22 cellular contexts compared by ENCODE assay signal in genomic region chr5:36908544-36909260, GRCh38. TPM values are rescaled to one million over a fixed set of nuclear protein-coding genes. Genes with fewer than 3 reads are reported as not detected.
A peak's percentile ranks its signal among the peaks of the same experiment; 100 is the strongest.
DNase-seq lines count a peak whose midpoint lies in the region; ATAC-seq and TF ChIP-seq lines count a peak whose summit lies in the region.
"Had no signal": no experiment of that assay in that cellular context is flagged by ENCODE, and none has a peak within 500 bp of the region (broad histone marks: within the 10 kb centered on the region; RNA-seq: fewer than 3 reads in every experiment).

No MANE protein-coding gene starts in this region.

- BruUV-seq in A673 (replicated peaks; lab: Mats Ljungman, UMichigan) = no TSS peak

- CTCF ChIA-PET in HEK293 (lab: Yijun Ruan, JAX) = interaction anchor here (0.5 to 1.3 kb wide), 2 partner anchors 97 to 440 kb away, joined by 3 read pairs; no protein-coding TSS in a partner anchor
- CTCF ChIA-PET in A673 (lab: Charles Lee) = no interaction called here

- H3K36me3 Mint-ChIP-seq in activated naive CD8-positive, alpha-beta T cell = peaks cover 5% of the 10 kb centered on the region
- peaks cover 8% of the 10 kb centered on the region for H3K36me3 Mint-ChIP-seq in activated naive CD8-positive, alpha-beta T cell treated with anti-CD3 and anti-CD28 coated beads for 36 hours
- H3K36me3 Mint-ChIP-seq in natural killer cell treated with Interleukin-12 subunit alpha and Interleukin-12 subunit beta and Interleukin-15 and Interleukin-18, amount 100 ng/mL, for 72 hours = no peaks in the 10 kb centered on the region

- DNase-seq in activated naive CD8-positive, alpha-beta T cell treated with anti-CD3 and anti-CD28 coated beads for 36 hours = no peak
- DNase-seq in NCI-H524 treated with DMSO at 0.1 percent for 48 hours (lab: John Stamatoyannopoulos, UW) = peak; percentile 62
- no peak for DNase-seq in natural killer cell treated with Interleukin-12 subunit alpha and Interleukin-12 subunit beta and Interleukin-15 and Interleukin-18, amount 100 ng/mL, for 72 hours (ENCODE audit: low spot score)
- no peak for DNase-seq in NCI-H1105 (lab: John Stamatoyannopoulos, UW)
- no peak for DNase-seq in A673 (ENCODE audit: low spot score)
- no peak for DNase-seq in NCI-H226
- DNase-seq: ACHN; activated CD8-positive, alpha-beta T cell treated with anti-CD3 and anti-CD28 coated beads, Interleukin-2, amount 10 ng/mL, durations not matched to agents 7 days and 5 days; activated T-cell treated with anti-CD3 and anti-CD28 coated beads, Interleukin-2, amount 50 U/mL, for 72 hours; caudate nucleus; CD8-positive, alpha-beta memory T cell; left colon; mucosa of descending colon; NCI-H1436; NCI-H748 treated with DMSO at 0.1 percent for 48 hours; nucleus accumbens; stomach had no signal

- no peaks in the 10 kb centered on the region for H3K27me3 Mint-ChIP-seq in activated naive CD8-positive, alpha-beta T cell
- H3K27me3 Mint-ChIP-seq in activated naive CD8-positive, alpha-beta T cell treated with anti-CD3 and anti-CD28 coated beads for 36 hours = no peaks in the 10 kb centered on the region
- no peaks in the 10 kb centered on the region for H3K27me3 Mint-ChIP-seq in natural killer cell treated with Interleukin-12 subunit alpha and Interleukin-12 subunit beta and Interleukin-15 and Interleukin-18, amount 100 ng/mL, for 72 hours
- H3K27me3 Mint-ChIP-seq: CD8-positive, alpha-beta memory T cell had no signal

- POLR2A ChIA-PET in HEK293 (lab: Yijun Ruan, JAX) = no interaction called here
- POLR2A ChIA-PET in A673 (lab: Charles Lee; ENCODE audit: low non-redundant PET) = no interaction called here

- no peaks in the 10 kb centered on the region for H3K9me3 ChIP-seq in HEK293 (ENCODE audit: control insufficient read depth, insufficient read depth, low read depth, low read length)
- H3K9me3 ChIP-seq in A673 (ENCODE audit: low read depth, low read length, poor library complexity, severe bottlenecking) = no peaks in the 10 kb centered on the region
- H3K9me3 ChIP-seq: mucosa of descending colon, right atrium auricular region, stomach had no signal

- H3K4me3 Mint-ChIP-seq in activated naive CD8-positive, alpha-beta T cell = no peak overlapping the region
- no peak overlapping the region for H3K4me3 Mint-ChIP-seq in activated naive CD8-positive, alpha-beta T cell treated with anti-CD3 and anti-CD28 coated beads for 36 hours
- H3K4me3 Mint-ChIP-seq in natural killer cell treated with Interleukin-12 subunit alpha and Interleukin-12 subunit beta and Interleukin-15 and Interleukin-18, amount 100 ng/mL, for 72 hours = peak overlapping the region; percentile 2
- H3K4me3 Mint-ChIP-seq: activated CD8-positive, alpha-beta T cell treated with anti-CD3 and anti-CD28 coated beads, Interleukin-2, amount 10 ng/mL, durations not matched to agents 7 days and 5 days; activated T-cell treated with anti-CD3 and anti-CD28 coated beads, Interleukin-2, amount 50 U/mL, for 72 hours had no signal

- intact Hi-C loops in A673 (cut with micrococcal nuclease; ENCODE audit: unreplicated experiment) = loop anchor here (5.0 kb wide), 1 partner anchor 914 kb away; no protein-coding TSS in a partner anchor

- H3K27me3 ChIP-seq in A673 (replicated peaks; ENCODE audit: insufficient read depth, low read depth, low read length, poor library complexity) = no peaks in the 10 kb centered on the region
- H3K27me3 ChIP-seq: right atrium auricular region, stomach had no signal

- H3K9me3 Mint-ChIP-seq in activated naive CD8-positive, alpha-beta T cell (ENCODE audit: low read depth) = peaks cover 3% of the 10 kb centered on the region
- peaks cover 2% of the 10 kb centered on the region for H3K9me3 Mint-ChIP-seq in activated naive CD8-positive, alpha-beta T cell treated with anti-CD3 and anti-CD28 coated beads for 36 hours
- no peaks in the 10 kb centered on the region for H3K9me3 Mint-ChIP-seq in natural killer cell treated with Interleukin-12 subunit alpha and Interleukin-12 subunit beta and Interleukin-15 and Interleukin-18, amount 100 ng/mL, for 72 hours
- H3K9me3 Mint-ChIP-seq: CD8-positive, alpha-beta memory T cell had no signal

- peaks cover 59% of the 10 kb centered on the region for H3K4me1 Mint-ChIP-seq in activated naive CD8-positive, alpha-beta T cell (ENCODE audit: low read depth)
- peaks cover 33% of the 10 kb centered on the region for H3K4me1 Mint-ChIP-seq in activated naive CD8-positive, alpha-beta T cell treated with anti-CD3 and anti-CD28 coated beads for 36 hours
- H3K4me1 Mint-ChIP-seq in natural killer cell treated with Interleukin-12 subunit alpha and Interleukin-12 subunit beta and Interleukin-15 and Interleukin-18, amount 100 ng/mL, for 72 hours (ENCODE audit: low read depth in 2 of 2) = peaks cover 19 to 22% of the 10 kb centered on the region in 2 donors

- H3K27ac ChIP-seq in HEK293 (ENCODE audit: extremely low read depth, low read depth, low read length) = no peak overlapping the region
- H3K27ac ChIP-seq in A673 (ENCODE audit: low read depth, low read length, poor library complexity, severe bottlenecking) = no peak overlapping the region
- H3K27ac ChIP-seq: right atrium auricular region, RWPE1, stomach, VCaP had no signal

- ATAC-seq in natural killer cell treated with Interleukin-12 subunit alpha and Interleukin-12 subunit beta and Interleukin-15 and Interleukin-18, amount 100 ng/mL, for 72 hours = no peak
- ATAC-seq: activated CD8-positive, alpha-beta T cell treated with anti-CD3 and anti-CD28 coated beads, Interleukin-2, amount 10 ng/mL, durations not matched to agents 7 days and 5 days; activated T-cell treated with anti-CD3 and anti-CD28 coated beads, Interleukin-2, amount 50 U/mL, for 72 hours; left colon; mucosa of descending colon had no signal

- TF ChIP-seq CTCF in HEK293 (tag by site-specific recombination; IDR thresholded peaks at IDR 0.05) = no peak
- TF ChIP-seq CTCF in A673 (conservative IDR thresholded peaks at IDR 0.05; ENCODE audit: low read depth, low read length) = no peak

- H3K36me3 ChIP-seq in HEK293 (ENCODE audit: control insufficient read depth in 2 of 2, insufficient read depth in 1 of 2, low read length in 2 of 2) (no peaks in the 10 kb centered on the region; a peak in 1 of 3 replicates), A673 (ENCODE audit: insufficient read depth, low read length, poor library complexity, severe bottlenecking) (no peaks in the 10 kb centered on the region)
- H3K36me3 ChIP-seq: right atrium auricular region, stomach had no signal

- H3K4me3 ChIP-seq in HEK293 (ENCODE audit: low read depth, low read length) (no peak overlapping the region), A673 (ENCODE audit: low read depth, low read length, poor library complexity, severe bottlenecking) (no peak overlapping the region)
- H3K4me3 ChIP-seq: mucosa of descending colon, right atrium auricular region, stomach had no signal

- H3K27ac Mint-ChIP-seq in activated naive CD8-positive, alpha-beta T cell = peak overlapping the region; percentile 16
- H3K27ac Mint-ChIP-seq in activated naive CD8-positive, alpha-beta T cell treated with anti-CD3 and anti-CD28 coated beads for 36 hours = no peak overlapping the region
- peak overlapping the region in 1 of 2 donors; percentile 23 for H3K27ac Mint-ChIP-seq in natural killer cell treated with Interleukin-12 subunit alpha and Interleukin-12 subunit beta and Interleukin-15 and Interleukin-18, amount 100 ng/mL, for 72 hours
- H3K27ac Mint-ChIP-seq: activated CD8-positive, alpha-beta T cell treated with anti-CD3 and anti-CD28 coated beads, Interleukin-2, amount 10 ng/mL, durations not matched to agents 7 days and 5 days; activated T-cell treated with anti-CD3 and anti-CD28 coated beads, Interleukin-2, amount 50 U/mL, for 72 hours had no signal

- H3K4me1 ChIP-seq in HEK293 (ENCODE audit: control insufficient read depth, insufficient read depth, low read length) = peaks cover 3% of the 10 kb centered on the region; the same call in 1 of the 2 replicates
- H3K4me1 ChIP-seq in A673 (ENCODE audit: insufficient read depth, low read length, poor library complexity, severe bottlenecking) = no peaks in the 10 kb centered on the region

TF ChIP-seq in HEK293, 187 proteins besides CTCF, POLR2A, EP300 and RAD21:
- TF ChIP-seq ZNF133 (tag by site-specific recombination; IDR thresholded peaks at IDR 0.05) (peak; percentile 37; the same call in 1 of the 2 replicates), ZNF140 (tag by site-specific recombination; IDR thresholded peaks at IDR 0.05) (no peak)

RNA-seq across cellular contexts. Expression of gene NIPBL, which starts 32.1 kb away (rescaled TPM):
- 10 to 100 TPM; 39.8 to 42.1 TPM for total RNA-seq in activated naive CD8-positive, alpha-beta T cell treated with anti-CD3 and anti-CD28 coated beads for 36 hours
- total RNA-seq in natural killer cell treated with Interleukin-12 subunit alpha and Interleukin-12 subunit beta and Interleukin-15 and Interleukin-18, amount 100 ng/mL, for 72 hours = 10 to 100 TPM; 56.8 to 71.2 TPM
- total RNA-seq in A673 (2021) = 69.5 and 79.6 TPM in 2 replicates
